Comparison of ENCODE assay signal across 9 cellular contexts in the genomic region with DNA sequence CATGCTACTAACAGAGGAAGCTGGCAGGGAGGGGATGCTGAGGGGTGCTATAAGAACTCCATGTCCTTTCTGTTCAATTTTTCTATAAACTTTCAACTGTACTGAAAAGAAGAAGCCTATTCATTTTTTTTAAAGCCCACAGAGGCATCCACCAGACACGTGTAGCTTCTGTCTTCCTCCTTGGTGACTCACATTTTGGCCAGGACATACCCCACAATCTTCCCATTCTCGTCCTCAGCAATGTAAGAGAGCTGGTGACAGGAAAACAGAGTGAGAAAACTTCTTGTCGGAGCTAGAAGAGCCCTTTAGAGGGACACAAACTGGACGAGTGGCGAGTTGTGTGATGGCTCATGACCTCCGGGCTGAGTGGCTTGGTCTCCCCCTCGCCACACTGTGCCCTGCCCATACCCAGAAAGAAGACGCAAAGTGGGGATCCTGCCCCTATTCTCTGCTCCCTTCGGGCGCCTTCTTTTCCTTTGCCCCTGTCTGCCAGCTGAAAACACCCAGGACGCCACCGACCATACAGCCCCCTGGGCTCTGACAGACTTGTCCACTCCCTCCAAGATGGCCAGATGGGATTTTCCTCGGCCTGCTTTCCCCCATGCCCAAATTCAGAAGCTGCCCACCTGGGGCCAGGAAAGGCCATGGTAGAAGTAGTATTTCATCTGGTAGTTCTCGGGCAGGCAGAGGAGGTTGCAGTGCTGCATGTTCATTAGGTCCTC. TPM values are rescaled to one million over a fixed set of nuclear protein-coding genes. Genes with fewer than 3 reads are reported as not detected.
DNase-seq lines count a peak whose midpoint lies in the region; ATAC-seq and TF ChIP-seq lines count a peak whose summit lies in the region.
"Had no signal": no experiment of that assay in that cellular context is flagged by ENCODE, and none has a peak within 500 bp of the region (broad histone marks: within the 10 kb centered on the region; RNA-seq: fewer than 3 reads in every experiment).

No MANE protein-coding gene starts in this region.

- TF ChIP-seq POLR2A in testis (IDR thresholded peaks at IDR 0.05), result no peak

- TF ChIP-seq CTCF in testis (IDR thresholded peaks at IDR 0.05), result no peak

- WGBS in testis, 2 donors, result 10 to 24% methylated on average over 11 to 14 of the region's 14 CpGs

- no peaks in the 10 kb centered on the region for H3K9me3 Mint-ChIP-seq in activated CD4-positive, alpha-beta T cell treated with anti-CD3 and anti-CD28 coated beads, Interleukin-2, amount 10 ng/mL, durations not matched to agents 7 days and 5 days
- H3K9me3 Mint-ChIP-seq in activated CD4-positive, alpha-beta memory T cell treated with anti-CD3 and anti-CD28 coated beads, Interleukin-2, amount 10 ng/mL, durations not matched to agents 7 days and 5 days, result no peaks in the 10 kb centered on the region
- no peaks in the 10 kb centered on the region for H3K9me3 Mint-ChIP-seq in immature natural killer cell

- no peaks in the 10 kb centered on the region for H3K36me3 ChIP-seq in testis (ENCODE audit: low read depth, missing control alignments)

- H3K9me3 ChIP-seq in testis, result no peaks in the 10 kb centered on the region

- H3K4me1 Mint-ChIP-seq in activated CD4-positive, alpha-beta T cell treated with anti-CD3 and anti-CD28 coated beads, Interleukin-2, amount 10 ng/mL, durations not matched to agents 7 days and 5 days, result peaks cover 33% of the 10 kb centered on the region
- H3K4me1 Mint-ChIP-seq in activated CD4-positive, alpha-beta memory T cell treated with anti-CD3 and anti-CD28 coated beads, Interleukin-2, amount 10 ng/mL, durations not matched to agents 7 days and 5 days, result peaks cover 34% of the 10 kb centered on the region
- H3K4me1 Mint-ChIP-seq in immature natural killer cell, result peaks cover 15 to 21% of the 10 kb centered on the region in 2 donors

- POLR2A ChIA-PET in activated CD4-positive, alpha-beta T cell treated with anti-CD3 and anti-CD28 coated beads, Interleukin-2, amount 10 ng/mL, durations not matched to agents 7 days and 5 days (lab: Charles Lee), result no interaction called here
- POLR2A ChIA-PET in activated CD4-positive, alpha-beta memory T cell treated with anti-CD3 and anti-CD28 coated beads, Interleukin-2, amount 10 ng/mL, durations not matched to agents 7 days and 5 days (lab: Charles Lee), result interaction anchor here (0.8 to 2.9 kb wide), 7 partner anchors 8 to 205 kb away, joined by 3 to 25 read pairs (median 5); a partner anchor contains a TSS

- H3K36me3 Mint-ChIP-seq in activated CD4-positive, alpha-beta T cell treated with anti-CD3 and anti-CD28 coated beads, Interleukin-2, amount 10 ng/mL, durations not matched to agents 7 days and 5 days (ENCODE audit: low read depth), result peaks cover 10% of the 10 kb centered on the region
- H3K36me3 Mint-ChIP-seq in activated CD4-positive, alpha-beta memory T cell treated with anti-CD3 and anti-CD28 coated beads, Interleukin-2, amount 10 ng/mL, durations not matched to agents 7 days and 5 days (ENCODE audit: low read depth), result peaks cover 16% of the 10 kb centered on the region
- H3K36me3 Mint-ChIP-seq in immature natural killer cell, result peaks cover 0 to 3% (median 3%) of the 10 kb centered on the region in 3 donors

- DNase-seq in activated CD4-positive, alpha-beta T cell treated with anti-CD3 and anti-CD28 coated beads, Interleukin-2, amount 10 ng/mL, durations not matched to agents 7 days and 5 days, result no peak
- no peak for DNase-seq in activated CD4-positive, alpha-beta T cell treated with anti-CD3 and anti-CD28 coated beads for 1 hour
- DNase-seq in activated CD4-positive, alpha-beta memory T cell treated with anti-CD3 and anti-CD28 coated beads, Interleukin-2, amount 10 ng/mL, durations not matched to agents 7 days and 5 days, result no peak
- DNase-seq in immature natural killer cell, result no peak
- DNase-seq in testis, result no peak
- DNase-seq in NCI-H2107 treated with DMSO at 0.1 percent for 48 hours (lab: John Stamatoyannopoulos, UW; ENCODE audit: unreplicated experiment), result no peak
- DNase-seq: DMS79 treated with DMSO at 0.1 percent for 48 hours had no signal

- H3K27me3 ChIP-seq in testis, result no peaks in the 10 kb centered on the region

- H3K27me3 Mint-ChIP-seq in activated CD4-positive, alpha-beta T cell treated with anti-CD3 and anti-CD28 coated beads, Interleukin-2, amount 10 ng/mL, durations not matched to agents 7 days and 5 days, result no peaks in the 10 kb centered on the region
- H3K27me3 Mint-ChIP-seq in activated CD4-positive, alpha-beta memory T cell treated with anti-CD3 and anti-CD28 coated beads, Interleukin-2, amount 10 ng/mL, durations not matched to agents 7 days and 5 days, result no peaks in the 10 kb centered on the region
- peaks cover 0 to 6% (median 0%) of the 10 kb centered on the region in 3 donors for H3K27me3 Mint-ChIP-seq in immature natural killer cell (ENCODE audit: low read depth in 3 of 3)

- CTCF ChIA-PET in activated CD4-positive, alpha-beta T cell treated with anti-CD3 and anti-CD28 coated beads, Interleukin-2, amount 10 ng/mL, durations not matched to agents 7 days and 5 days (lab: Charles Lee), result interaction anchor here (1.3 to 16.0 kb wide), 2 partner anchors 9 to 14 kb away, joined by 4 to 205 read pairs; a partner anchor contains a TSS
- CTCF ChIA-PET in activated CD4-positive, alpha-beta memory T cell treated with anti-CD3 and anti-CD28 coated beads, Interleukin-2, amount 10 ng/mL, durations not matched to agents 7 days and 5 days (lab: Charles Lee), result interaction anchor here (0.8 to 2.7 kb wide), 3 partner anchors 10 to 13 kb away, joined by 3 to 13 read pairs (median 4); a partner anchor contains a TSS

- ATAC-seq in HG03342 (IDR thresholded peaks at IDR 0.05; ENCODE audit: unreplicated experiment) (no peak), HG03280 (IDR thresholded peaks at IDR 0.05; ENCODE audit: unreplicated experiment) (no peak)

- H3K27ac ChIP-seq in testis, result no peak overlapping the region

- H3K4me1 ChIP-seq in testis, result no peaks in the 10 kb centered on the region

- intact Hi-C loops in testis (cut with DNase I; ENCODE audit: low total_unique reads), result no loop called here

- peak overlapping the region; percentile 83 for H3K27ac Mint-ChIP-seq in activated CD4-positive, alpha-beta T cell treated with anti-CD3 and anti-CD28 coated beads, Interleukin-2, amount 10 ng/mL, durations not matched to agents 7 days and 5 days
- H3K27ac Mint-ChIP-seq in activated CD4-positive, alpha-beta memory T cell treated with anti-CD3 and anti-CD28 coated beads, Interleukin-2, amount 10 ng/mL, durations not matched to agents 7 days and 5 days, result peak overlapping the region; percentile 64
- peak overlapping the region in 5 of 6 donors; percentile 67 to 83 (median 80) for H3K27ac Mint-ChIP-seq in immature natural killer cell

- H3K4me3 Mint-ChIP-seq in activated CD4-positive, alpha-beta T cell treated with anti-CD3 and anti-CD28 coated beads, Interleukin-2, amount 10 ng/mL, durations not matched to agents 7 days and 5 days, result peak overlapping the region; percentile 82
- peak overlapping the region; percentile 84 for H3K4me3 Mint-ChIP-seq in activated CD4-positive, alpha-beta memory T cell treated with anti-CD3 and anti-CD28 coated beads, Interleukin-2, amount 10 ng/mL, durations not matched to agents 7 days and 5 days
- H3K4me3 Mint-ChIP-seq in immature natural killer cell, result peak overlapping the region; percentile 82 to 88 (median 85)

- H3K4me3 ChIP-seq in testis, result peak overlapping the region; percentile 47 to 63

RNA-seq across cellular contexts. Expression of a gene that starts 0.9 kb away (rescaled TPM):
- total RNA-seq in activated CD4-positive, alpha-beta T cell treated with anti-CD3 and anti-CD28 coated beads, Interleukin-2, amount 10 ng/mL, durations not matched to agents 7 days and 5 days, result 10 to 100 TPM; 72.9 to 83.2 TPM
- total RNA-seq in activated CD4-positive, alpha-beta memory T cell treated with anti-CD3 and anti-CD28 coated beads, Interleukin-2, amount 10 ng/mL, durations not matched to agents 7 days and 5 days, result 10 to 100 TPM; 63.1 to 63.7 TPM
- polyA plus RNA-seq in immature natural killer cell, result 100 to 1,000 TPM in 2 of 3 donors, 10 to 100 TPM in 1; 70.6 to 126 (median 104) TPM
- total RNA-seq in testis, result 10 to 100 TPM; 46.7 to 52.8 TPM
- polyA plus RNA-seq in testis (ENCODE audit: insufficient read depth, low read depth, low replicate concordance), result 33.9 TPM

RNA-seq across cellular contexts. Expression of a gene that starts 7.8 kb away (rescaled TPM):
- 100 to 1,000 TPM; 303 to 334 TPM for total RNA-seq in activated CD4-positive, alpha-beta T cell treated with anti-CD3 and anti-CD28 coated beads, Interleukin-2, amount 10 ng/mL, durations not matched to agents 7 days and 5 days
- total RNA-seq in activated CD4-positive, alpha-beta memory T cell treated with anti-CD3 and anti-CD28 coated beads, Interleukin-2, amount 10 ng/mL, durations not matched to agents 7 days and 5 days, result 100 to 1,000 TPM; 262 to 267 TPM
- polyA plus RNA-seq in immature natural killer cell (100 to 1,000 TPM in 1 of 3 donors, 10 to 100 TPM in 2; 54.6 to 122 (median 75.7) TPM), testis (ENCODE audit: insufficient read depth, low read depth, low replicate concordance) (25.6 TPM)
- total RNA-seq in testis, result 10 to 100 TPM; 34.6 to 41.3 TPM

RNA-seq across cellular contexts. Expression of a gene that starts 10.5 kb away (rescaled TPM):
- 10 to 100 TPM; 14.2 to 16.5 TPM for total RNA-seq in activated CD4-positive, alpha-beta T cell treated with anti-CD3 and anti-CD28 coated beads, Interleukin-2, amount 10 ng/mL, durations not matched to agents 7 days and 5 days
- total RNA-seq in activated CD4-positive, alpha-beta memory T cell treated with anti-CD3 and anti-CD28 coated beads, Interleukin-2, amount 10 ng/mL, durations not matched to agents 7 days and 5 days, result 10 to 100 TPM; 12.1 to 12.8 TPM
- 1 to 10 TPM in 1 of 3 donors, under 1 TPM in 1, not detected in 1; 0.93 to 3.1 TPM for polyA plus RNA-seq in immature natural killer cell
- 1 to 10 TPM; 2.8 to 3.4 TPM for total RNA-seq in testis
- polyA plus RNA-seq in testis (ENCODE audit: insufficient read depth, low read depth, low replicate concordance), result 4.8 TPM

RNA-seq across cellular contexts. Expression of a gene that starts 29.4 kb away (rescaled TPM):
- total RNA-seq in activated CD4-positive, alpha-beta T cell treated with anti-CD3 and anti-CD28 coated beads, Interleukin-2, amount 10 ng/mL, durations not matched to agents 7 days and 5 days, result not detected
- not detected for total RNA-seq in activated CD4-positive, alpha-beta memory T cell treated with anti-CD3 and anti-CD28 coated beads, Interleukin-2, amount 10 ng/mL, durations not matched to agents 7 days and 5 days
- polyA plus RNA-seq in immature natural killer cell (not detected), testis (ENCODE audit: insufficient read depth, low read depth, low replicate concordance) (1.3 TPM)
- total RNA-seq in testis, result 1 to 10 TPM in 1 of 2 donors, under 1 TPM in 1; 0.74 to 1.1 TPM

RNA-seq across cellular contexts. Expression of a gene that starts 37.7 kb away (rescaled TPM):
- 100 to 1,000 TPM; 116 to 121 TPM for total RNA-seq in activated CD4-positive, alpha-beta T cell treated with anti-CD3 and anti-CD28 coated beads, Interleukin-2, amount 10 ng/mL, durations not matched to agents 7 days and 5 days
- total RNA-seq in activated CD4-positive, alpha-beta memory T cell treated with anti-CD3 and anti-CD28 coated beads, Interleukin-2, amount 10 ng/mL, durations not matched to agents 7 days and 5 days, result 10 to 100 TPM; 88.3 to 93.1 TPM
- polyA plus RNA-seq in immature natural killer cell, result 10 to 100 TPM in 1 of 3 donors, 1 to 10 TPM in 2; 1.0 to 14.6 (median 2.9) TPM
- 100 to 1,000 TPM; 102 to 115 TPM for total RNA-seq in testis
- polyA plus RNA-seq in testis (ENCODE audit: insufficient read depth, low read depth, low replicate concordance), result 32.3 TPM

Comparison
In these comparisons a context has a peak if more than half of its experiments do, and no peak if none do; other contexts are left out.
1. RNA of a gene that starts 7.8 kb away (total RNA-seq): 303 to 334 TPM in activated CD4-positive, alpha-beta T cell treated with anti-CD3 and anti-CD28 coated beads, Interleukin-2, amount 10 ng/mL, durations not matched to agents 7 days and 5 days and 262 to 267 TPM in activated CD4-positive, alpha-beta memory T cell treated with anti-CD3 and anti-CD28 coated beads, Interleukin-2, amount 10 ng/mL, durations not matched to agents 7 days and 5 days; 34.6 to 41.3 TPM in testis; every median in the first group is over 4 times any median in the second.
2. Peak in every context shown above with its lines, with median percentiles within 50 percentile points of each other: H3K27ac Mint-ChIP-seq and H3K4me3 Mint-ChIP-seq.